In the genomic region with DNA sequence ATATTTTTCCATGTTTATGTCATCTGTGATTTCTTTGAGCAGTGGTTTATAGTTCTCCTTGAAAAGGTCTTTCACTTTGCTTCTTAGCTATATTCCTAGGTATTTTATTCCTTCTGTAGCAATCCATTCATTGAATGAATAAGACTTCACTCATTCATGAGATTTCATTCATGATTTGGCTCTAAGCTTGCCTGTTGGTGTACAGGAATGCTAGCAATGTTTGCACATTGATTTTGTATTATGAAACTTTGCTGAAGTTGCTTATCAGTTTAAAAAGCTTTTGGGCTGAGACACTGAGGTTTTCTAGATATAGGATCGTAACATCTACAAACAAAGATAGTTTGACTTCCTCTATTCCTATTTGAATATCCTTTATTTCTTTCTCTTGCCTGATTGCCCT, we compare ENCODE assay signal across 23 cellular contexts. TPM values are rescaled to one million over a fixed set of nuclear protein-coding genes. Genes with fewer than 3 reads are reported as not detected.
"Had no signal": no experiment of that assay in that cellular context is flagged by ENCODE, and none has a peak within 500 bp of the region (broad histone marks: within the 10 kb centered on the region; RNA-seq: fewer than 3 reads in every experiment).

No MANE protein-coding gene starts in this region.

- DNase-seq: activated CD4-positive, alpha-beta memory T cell treated with anti-CD3 and anti-CD28 coated beads, Interleukin-2, amount 10 ng/mL, durations not matched to agents 7 days and 5 days; activated CD4-positive, alpha-beta T cell treated with anti-CD3 and anti-CD28 coated beads for 36 hours; activated CD4-positive, alpha-beta T cell treated with anti-CD3 and anti-CD28 coated beads, Interleukin-2, amount 50 U/mL, for 1 hour; activated gamma-delta T cell; activated naive CD4-positive, alpha-beta T cell treated with anti-CD3 and anti-CD28 coated beads for 36 hours; activated T-cell treated with anti-CD3 and anti-CD28 coated beads for 4 hours; activated T-cell treated with anti-CD3 and anti-CD28 coated beads, Interleukin-2, amount 50 U/mL, for 48 hours; central memory CD4-positive, alpha-beta T cell; KG1; NCI-H1092; NCI-H1417; NCI-H1930; NCI-H2171 treated with DMSO at 0.1 percent for 48 hours; NCI-H345; NCI-H510A; SIG-M5; T-helper 2 cell; T1000 had no signal

- H3K4me3 ChIP-seq: breast epithelium had no signal

- H3K27me3 ChIP-seq: breast epithelium had no signal

- ATAC-seq: activated CD4-positive, alpha-beta T cell treated with anti-CD3 and anti-CD28 coated beads for 36 hours; activated T-helper 17 cell treated with anti-CD3 and anti-CD28 coated beads, Interleukin-2, amount 50 U/mL, for 72 hours had no signal

- H3K36me3 ChIP-seq: breast epithelium had no signal

RNA-seq across cellular contexts. Expression of gene RLN2, which starts 15.9 kb away (rescaled TPM):
- total RNA-seq: MCF 10A had no signal

RNA-seq across cellular contexts. Expression of gene RLN1, which starts 51.1 kb away (rescaled TPM):
- total RNA-seq: MCF 10A had no signal

RNA-seq across cellular contexts. Expression of gene INSL4, which starts 57.4 kb away (rescaled TPM):
- total RNA-seq: activated CD4-positive, alpha-beta memory T cell treated with anti-CD3 and anti-CD28 coated beads, Interleukin-2, amount 10 ng/mL, durations not matched to agents 7 days and 5 days; activated CD4-positive, alpha-beta T cell treated with anti-CD3 and anti-CD28 coated beads for 36 hours; activated CD8-positive, alpha-beta memory T cell treated with anti-CD3 and anti-CD28 coated beads for 36 hours; activated naive CD4-positive, alpha-beta T cell treated with anti-CD3 and anti-CD28 coated beads for 36 hours; activated T-helper 17 cell treated with anti-CD3 and anti-CD28 coated beads, Interleukin-2, amount 50 U/mL, for 72 hours; breast epithelium; MCF 10A; RPMI7951 had no signal
